Comparison of ENCODE assay signal across 2 cellular contexts in the genomic region with DNA sequence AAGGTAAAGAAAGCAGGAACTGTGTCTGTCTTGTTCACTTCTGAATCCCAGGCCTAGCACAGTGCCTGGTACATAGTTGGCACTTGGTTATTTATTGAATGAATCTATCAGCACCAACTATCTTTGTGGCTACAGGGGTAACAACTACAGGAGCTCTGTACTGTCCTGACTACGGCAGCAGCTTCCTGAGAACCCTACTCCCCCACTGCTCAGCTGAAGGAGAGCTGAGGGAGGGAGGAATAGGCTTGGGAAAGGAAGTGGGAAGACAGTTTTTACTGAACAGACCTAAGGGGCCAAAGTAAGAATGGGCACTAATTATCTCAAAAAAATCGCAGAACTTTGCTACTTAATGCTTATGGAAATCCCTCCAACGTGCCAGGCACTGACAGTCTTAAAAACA.
TF ChIP-seq lines count a peak whose summit lies in the region.

No MANE protein-coding gene starts in this region.

TF ChIP-seq in HepG2, 621 proteins besides CTCF, POLR2A, EP300 and RAD21:
- TF ChIP-seq, protein P1, sequence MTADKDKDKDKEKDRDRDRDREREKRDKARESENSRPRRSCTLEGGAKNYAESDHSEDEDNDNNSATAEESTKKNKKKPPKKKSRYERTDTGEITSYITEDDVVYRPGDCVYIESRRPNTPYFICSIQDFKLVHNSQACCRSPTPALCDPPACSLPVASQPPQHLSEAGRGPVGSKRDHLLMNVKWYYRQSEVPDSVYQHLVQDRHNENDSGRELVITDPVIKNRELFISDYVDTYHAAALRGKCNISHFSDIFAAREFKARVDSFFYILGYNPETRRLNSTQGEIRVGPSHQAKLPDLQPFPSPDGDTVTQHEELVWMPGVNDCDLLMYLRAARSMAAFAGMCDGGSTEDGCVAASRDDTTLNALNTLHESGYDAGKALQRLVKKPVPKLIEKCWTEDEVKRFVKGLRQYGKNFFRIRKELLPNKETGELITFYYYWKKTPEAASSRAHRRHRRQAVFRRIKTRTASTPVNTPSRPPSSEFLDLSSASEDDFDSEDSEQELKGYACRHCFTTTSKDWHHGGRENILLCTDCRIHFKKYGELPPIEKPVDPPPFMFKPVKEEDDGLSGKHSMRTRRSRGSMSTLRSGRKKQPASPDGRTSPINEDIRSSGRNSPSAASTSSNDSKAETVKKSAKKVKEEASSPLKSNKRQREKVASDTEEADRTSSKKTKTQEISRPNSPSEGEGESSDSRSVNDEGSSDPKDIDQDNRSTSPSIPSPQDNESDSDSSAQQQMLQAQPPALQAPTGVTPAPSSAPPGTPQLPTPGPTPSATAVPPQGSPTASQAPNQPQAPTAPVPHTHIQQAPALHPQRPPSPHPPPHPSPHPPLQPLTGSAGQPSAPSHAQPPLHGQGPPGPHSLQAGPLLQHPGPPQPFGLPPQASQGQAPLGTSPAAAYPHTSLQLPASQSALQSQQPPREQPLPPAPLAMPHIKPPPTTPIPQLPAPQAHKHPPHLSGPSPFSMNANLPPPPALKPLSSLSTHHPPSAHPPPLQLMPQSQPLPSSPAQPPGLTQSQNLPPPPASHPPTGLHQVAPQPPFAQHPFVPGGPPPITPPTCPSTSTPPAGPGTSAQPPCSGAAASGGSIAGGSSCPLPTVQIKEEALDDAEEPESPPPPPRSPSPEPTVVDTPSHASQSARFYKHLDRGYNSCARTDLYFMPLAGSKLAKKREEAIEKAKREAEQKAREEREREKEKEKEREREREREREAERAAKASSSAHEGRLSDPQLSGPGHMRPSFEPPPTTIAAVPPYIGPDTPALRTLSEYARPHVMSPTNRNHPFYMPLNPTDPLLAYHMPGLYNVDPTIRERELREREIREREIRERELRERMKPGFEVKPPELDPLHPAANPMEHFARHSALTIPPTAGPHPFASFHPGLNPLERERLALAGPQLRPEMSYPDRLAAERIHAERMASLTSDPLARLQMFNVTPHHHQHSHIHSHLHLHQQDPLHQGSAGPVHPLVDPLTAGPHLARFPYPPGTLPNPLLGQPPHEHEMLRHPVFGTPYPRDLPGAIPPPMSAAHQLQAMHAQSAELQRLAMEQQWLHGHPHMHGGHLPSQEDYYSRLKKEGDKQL (CRISPR knock-in tag; IDR thresholded peaks at IDR 0.05; ENCODE audit: low read depth) = no peak
- no peak for TF ChIP-seq GPN1 (CRISPR knock-in tag; IDR thresholded peaks at IDR 0.05; ENCODE audit: borderline replicate concordance)
- no peak for TF ChIP-seq BRD4 (CRISPR knock-in tag; IDR thresholded peaks at IDR 0.05)
- no peak for TF ChIP-seq DMAP1 (CRISPR knock-in tag; IDR thresholded peaks at IDR 0.05)
- no peak for TF ChIP-seq KLF12 (CRISPR knock-in tag; IDR thresholded peaks at IDR 0.05; ENCODE audit: borderline replicate concordance)
- no peak for TF ChIP-seq HES4 (CRISPR knock-in tag; IDR thresholded peaks at IDR 0.05; ENCODE audit: borderline replicate concordance)
- TF ChIP-seq STAG1 (CRISPR knock-in tag; IDR thresholded peaks at IDR 0.05) = no peak
- TF ChIP-seq MATR3 (CRISPR knock-in tag; IDR thresholded peaks at IDR 0.05) = no peak
- TF ChIP-seq SOX6 (IDR thresholded peaks at IDR 0.05) = no peak
- TF ChIP-seq SOX6 (CRISPR knock-in tag; IDR thresholded peaks at IDR 0.05) = no peak
- no peak for TF ChIP-seq SNAPC2 (CRISPR knock-in tag; IDR thresholded peaks at IDR 0.05)
- no peak for TF ChIP-seq TGIF2 (CRISPR knock-in tag; IDR thresholded peaks at IDR 0.05)
- TF ChIP-seq, protein P2, sequence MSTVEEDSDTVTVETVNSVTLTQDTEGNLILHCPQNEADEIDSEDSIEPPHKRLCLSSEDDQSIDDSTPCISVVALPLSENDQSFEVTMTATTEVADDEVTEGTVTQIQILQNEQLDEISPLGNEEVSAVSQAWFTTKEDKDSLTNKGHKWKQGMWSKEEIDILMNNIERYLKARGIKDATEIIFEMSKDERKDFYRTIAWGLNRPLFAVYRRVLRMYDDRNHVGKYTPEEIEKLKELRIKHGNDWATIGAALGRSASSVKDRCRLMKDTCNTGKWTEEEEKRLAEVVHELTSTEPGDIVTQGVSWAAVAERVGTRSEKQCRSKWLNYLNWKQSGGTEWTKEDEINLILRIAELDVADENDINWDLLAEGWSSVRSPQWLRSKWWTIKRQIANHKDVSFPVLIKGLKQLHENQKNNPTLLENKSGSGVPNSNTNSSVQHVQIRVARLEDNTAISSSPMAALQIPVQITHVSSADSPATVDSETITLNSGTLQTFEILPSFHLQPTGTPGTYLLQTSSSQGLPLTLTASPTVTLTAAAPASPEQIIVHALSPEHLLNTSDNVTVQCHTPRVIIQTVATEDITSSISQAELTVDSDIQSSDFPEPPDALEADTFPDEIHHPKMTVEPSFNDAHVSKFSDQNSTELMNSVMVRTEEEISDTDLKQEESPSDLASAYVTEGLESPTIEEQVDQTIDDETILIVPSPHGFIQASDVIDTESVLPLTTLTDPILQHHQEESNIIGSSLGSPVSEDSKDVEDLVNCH (CRISPR knock-in tag; IDR thresholded peaks at IDR 0.05) = no peak
- TF ChIP-seq, protein P3, sequence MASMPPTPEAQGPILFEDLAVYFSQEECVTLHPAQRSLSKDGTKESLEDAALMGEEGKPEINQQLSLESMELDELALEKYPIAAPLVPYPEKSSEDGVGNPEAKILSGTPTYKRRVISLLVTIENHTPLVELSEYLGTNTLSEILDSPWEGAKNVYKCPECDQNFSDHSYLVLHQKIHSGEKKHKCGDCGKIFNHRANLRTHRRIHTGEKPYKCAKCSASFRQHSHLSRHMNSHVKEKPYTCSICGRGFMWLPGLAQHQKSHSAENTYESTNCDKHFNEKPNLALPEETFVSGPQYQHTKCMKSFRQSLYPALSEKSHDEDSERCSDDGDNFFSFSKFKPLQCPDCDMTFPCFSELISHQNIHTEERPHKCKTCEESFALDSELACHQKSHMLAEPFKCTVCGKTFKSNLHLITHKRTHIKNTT (CRISPR knock-in tag; IDR thresholded peaks at IDR 0.05) = no peak
- no peak for TF ChIP-seq ZNF589 (CRISPR knock-in tag; conservative IDR thresholded peaks at IDR 0.05)
- TF ChIP-seq, protein P4, sequence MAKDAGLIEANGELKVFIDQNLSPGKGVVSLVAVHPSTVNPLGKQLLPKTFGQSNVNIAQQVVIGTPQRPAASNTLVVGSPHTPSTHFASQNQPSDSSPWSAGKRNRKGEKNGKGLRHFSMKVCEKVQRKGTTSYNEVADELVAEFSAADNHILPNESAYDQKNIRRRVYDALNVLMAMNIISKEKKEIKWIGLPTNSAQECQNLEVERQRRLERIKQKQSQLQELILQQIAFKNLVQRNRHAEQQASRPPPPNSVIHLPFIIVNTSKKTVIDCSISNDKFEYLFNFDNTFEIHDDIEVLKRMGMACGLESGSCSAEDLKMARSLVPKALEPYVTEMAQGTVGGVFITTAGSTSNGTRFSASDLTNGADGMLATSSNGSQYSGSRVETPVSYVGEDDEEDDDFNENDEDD (CRISPR knock-in tag; IDR thresholded peaks at IDR 0.05; ENCODE audit: borderline replicate concordance) = no peak
- no peak for TF ChIP-seq HHEX (CRISPR knock-in tag; IDR thresholded peaks at IDR 0.05)

TF ChIP-seq in H1, 55 proteins besides CTCF, POLR2A, EP300 and RAD21:
- TF ChIP-seq GABPA (IDR thresholded peaks at IDR 0.05; ENCODE audit: borderline replicate concordance, insufficient read depth, low read length) (no peak), TAF1 (IDR thresholded peaks at IDR 0.05; ENCODE audit: low read depth, low read length) (no peak), ZNF274 (IDR thresholded peaks at IDR 0.05; ENCODE audit: borderline replicate concordance, extremely low read depth, low read length) (no peak), NRF1 (IDR thresholded peaks at IDR 0.05; ENCODE audit: low read depth, low read length) (no peak), HDAC6 (IDR thresholded peaks at IDR 0.05; ENCODE audit: low read depth, low read length) (no peak), KDM5A (IDR thresholded peaks at IDR 0.05; ENCODE audit: low read length) (no peak), SP4 (IDR thresholded peaks at IDR 0.05; ENCODE audit: low read length) (no peak), CHD1 (IDR thresholded peaks at IDR 0.05; ENCODE audit: low read depth, low read length) (no peak), CHD2 (IDR thresholded peaks at IDR 0.05; ENCODE audit: low read length) (no peak), CBX8 (IDR thresholded peaks at IDR 0.05; ENCODE audit: borderline replicate concordance, low read depth, low read length) (no peak), SUZ12 (IDR thresholded peaks at IDR 0.05; ENCODE audit: low read length) (no peak)
- TF ChIP-seq, protein P5, sequence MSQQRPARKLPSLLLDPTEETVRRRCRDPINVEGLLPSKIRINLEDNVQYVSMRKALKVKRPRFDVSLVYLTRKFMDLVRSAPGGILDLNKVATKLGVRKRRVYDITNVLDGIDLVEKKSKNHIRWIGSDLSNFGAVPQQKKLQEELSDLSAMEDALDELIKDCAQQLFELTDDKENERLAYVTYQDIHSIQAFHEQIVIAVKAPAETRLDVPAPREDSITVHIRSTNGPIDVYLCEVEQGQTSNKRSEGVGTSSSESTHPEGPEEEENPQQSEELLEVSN (IDR thresholded peaks at IDR 0.05) = no peak
- TF ChIP-seq, protein P6, sequence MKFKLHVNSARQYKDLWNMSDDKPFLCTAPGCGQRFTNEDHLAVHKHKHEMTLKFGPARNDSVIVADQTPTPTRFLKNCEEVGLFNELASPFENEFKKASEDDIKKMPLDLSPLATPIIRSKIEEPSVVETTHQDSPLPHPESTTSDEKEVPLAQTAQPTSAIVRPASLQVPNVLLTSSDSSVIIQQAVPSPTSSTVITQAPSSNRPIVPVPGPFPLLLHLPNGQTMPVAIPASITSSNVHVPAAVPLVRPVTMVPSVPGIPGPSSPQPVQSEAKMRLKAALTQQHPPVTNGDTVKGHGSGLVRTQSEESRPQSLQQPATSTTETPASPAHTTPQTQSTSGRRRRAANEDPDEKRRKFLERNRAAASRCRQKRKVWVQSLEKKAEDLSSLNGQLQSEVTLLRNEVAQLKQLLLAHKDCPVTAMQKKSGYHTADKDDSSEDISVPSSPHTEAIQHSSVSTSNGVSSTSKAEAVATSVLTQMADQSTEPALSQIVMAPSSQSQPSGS (IDR thresholded peaks at IDR 0.05; ENCODE audit: low read length) = no peak
